Comparison of ENCODE assay signal across 20 cellular contexts in genomic region chr2:230890696-230891095, GRCh38. TPM values are rescaled to one million over a fixed set of nuclear protein-coding genes. Genes with fewer than 3 reads are reported as not detected.
"Had no signal": no experiment of that assay in that cellular context is flagged by ENCODE, and none has a peak within 500 bp of the region (broad histone marks: within the 10 kb centered on the region; RNA-seq: fewer than 3 reads in every experiment).

No MANE protein-coding gene starts in this region.

- H3K27ac ChIP-seq: heart right ventricle, upper lobe of left lung had no signal

- H3K4me3 Mint-ChIP-seq: activated CD4-positive, alpha-beta memory T cell treated with anti-CD3 and anti-CD28 coated beads, Interleukin-2, amount 10 ng/mL, durations not matched to agents 7 days and 5 days; activated CD4-positive, alpha-beta T cell treated with anti-CD3 and anti-CD28 coated beads, Interleukin-2, amount 10 ng/mL, durations not matched to agents 24 days and 14 days; activated T-helper 1 cell treated with anti-CD3 and anti-CD28 coated beads, Interleukin-12 subunit alpha, Interleukin-12 subunit beta, Interleukin-2, Interleukin-4 antibody, amounts not matched to agents 30 ng/mL and 10 ng/mL and 1 ng/mL, durations not matched to agents 14 hours and 24 hours and 36 hours; naive thymus-derived CD4-positive, alpha-beta T cell; neural crest cell had no signal

- H3K36me3 Mint-ChIP-seq: naive thymus-derived CD4-positive, alpha-beta T cell had no signal

- H3K9me3 ChIP-seq: heart right ventricle, upper lobe of left lung had no signal

- H3K4me1 ChIP-seq: upper lobe of left lung had no signal

- H3K27ac Mint-ChIP-seq: activated CD4-positive, alpha-beta memory T cell treated with anti-CD3 and anti-CD28 coated beads, Interleukin-2, amount 10 ng/mL, durations not matched to agents 7 days and 5 days; activated CD4-positive, alpha-beta T cell treated with anti-CD3 and anti-CD28 coated beads, Interleukin-2, amount 10 ng/mL, durations not matched to agents 24 days and 14 days; activated naive CD4-positive, alpha-beta T cell treated with anti-CD3 and anti-CD28 coated beads, Interleukin-2, amount 50 U/mL, for 72 hours; activated T-helper 1 cell treated with anti-CD3 and anti-CD28 coated beads, Interleukin-12 subunit alpha, Interleukin-12 subunit beta, Interleukin-2, Interleukin-4 antibody, amounts not matched to agents 30 ng/mL and 10 ng/mL and 1 ng/mL, durations not matched to agents 14 hours and 24 hours and 36 hours; naive thymus-derived CD4-positive, alpha-beta T cell had no signal

- H3K9me3 Mint-ChIP-seq: activated CD4-positive, alpha-beta memory T cell treated with anti-CD3 and anti-CD28 coated beads, Interleukin-2, amount 10 ng/mL, durations not matched to agents 7 days and 5 days; activated CD4-positive, alpha-beta T cell treated with anti-CD3 and anti-CD28 coated beads, Interleukin-2, amount 10 ng/mL, durations not matched to agents 24 days and 14 days; activated naive CD4-positive, alpha-beta T cell treated with anti-CD3 and anti-CD28 coated beads, Interleukin-2, amount 50 U/mL, for 72 hours; activated T-helper 1 cell treated with anti-CD3 and anti-CD28 coated beads, Interleukin-12 subunit alpha, Interleukin-12 subunit beta, Interleukin-2, Interleukin-4 antibody, amounts not matched to agents 30 ng/mL and 10 ng/mL and 1 ng/mL, durations not matched to agents 14 hours and 24 hours and 36 hours; neural crest cell had no signal

- ATAC-seq: activated CD4-positive, CD25-positive, alpha-beta regulatory T cell treated with anti-CD3 and anti-CD28 coated beads, Interleukin-2, amount 50 U/mL, for 24 hours; activated naive CD4-positive, alpha-beta T cell treated with anti-CD3 and anti-CD28 coated beads, Interleukin-2, amount 50 U/mL, for 72 hours; naive thymus-derived CD4-positive, alpha-beta T cell; sciatic nerve had no signal

- H3K4me3 ChIP-seq: heart right ventricle, lung, upper lobe of left lung had no signal

- DNase-seq: activated CD4-positive, alpha-beta memory T cell treated with anti-CD3 and anti-CD28 coated beads, Interleukin-2, amount 10 ng/mL, durations not matched to agents 7 days and 5 days; activated CD4-positive, alpha-beta T cell treated with anti-CD3 and anti-CD28 coated beads, Interleukin-2, amount 10 ng/mL, durations not matched to agents 24 days and 14 days; activated gamma-delta T cell; cerebellar nuclear complex; erythroblast; foreskin fibroblast; heart right ventricle; naive thymus-derived CD4-positive, alpha-beta T cell; stimulated activated CD4-positive, alpha-beta T cell treated with anti-CD3 and anti-CD28 coated beads, Interleukin-15, amount 100 ng/mL, for 24 hours; stimulated activated naive CD4-positive, alpha-beta T cell; upper lobe of left lung had no signal

- H3K27me3 ChIP-seq: upper lobe of left lung had no signal

- H3K36me3 ChIP-seq: heart right ventricle, upper lobe of left lung had no signal

RNA-seq across cellular contexts. Expression of gene GPR55, which starts 34.3 kb away (rescaled TPM):
- total RNA-seq: bronchial epithelial cell, fibroblast of lung, neural crest cell, renal cortical epithelial cell had no signal
